10 cellular contexts compared by ENCODE assay signal in the genomic region with DNA sequence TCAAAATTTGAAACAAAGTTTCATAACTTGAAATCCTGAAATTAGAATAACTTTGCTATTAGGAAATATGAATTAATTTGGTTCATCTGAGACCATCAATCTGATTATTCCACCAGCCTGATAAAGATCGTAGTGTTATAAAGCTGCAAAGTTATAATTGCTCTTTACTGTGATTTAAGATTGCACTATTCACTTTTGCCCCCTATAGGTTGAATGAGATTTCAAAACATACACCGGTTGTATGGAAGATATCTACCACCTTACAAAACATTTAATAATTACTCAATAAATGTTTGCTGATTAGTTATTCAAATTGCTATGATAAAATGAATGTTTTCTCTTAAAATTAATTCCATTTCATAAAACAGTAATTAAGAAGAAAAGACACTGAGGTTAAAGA. TPM values are rescaled to one million over a fixed set of nuclear protein-coding genes. Genes with fewer than 3 reads are reported as not detected.
A peak's percentile ranks its signal among the peaks of the same experiment; 100 is the strongest.
DNase-seq lines count a peak whose midpoint lies in the region; FAIRE-seq and TF ChIP-seq lines count a peak whose summit lies in the region.
"Had no signal": no experiment of that assay in that cellular context is flagged by ENCODE, and none has a peak within 500 bp of the region (broad histone marks: within the 10 kb centered on the region; RNA-seq: fewer than 3 reads in every experiment).

No MANE protein-coding gene starts in this region.

- H3K9ac ChIP-seq in endodermal cell (ENCODE audit: extremely low read depth, low read length, poor library complexity, severe bottlenecking) = no peak overlapping the region

- H3K4me2 ChIP-seq in OCI-LY7 (ENCODE audit: low read length) = no peak overlapping the region

- peak; percentile 75 for FAIRE-seq in H54 (lab: Jason Lieb, UNC)
- no peak for FAIRE-seq in frontal cortex (lab: Jason Lieb, UNC)

- H3K4me3 ChIP-seq in OCI-LY7 (ENCODE audit: low read depth, low read length, poor library complexity, severe bottlenecking) = no peak overlapping the region
- H3K4me3 ChIP-seq in endodermal cell (ENCODE audit: low read length) = no peak overlapping the region
- H3K4me3 ChIP-seq in prostate gland = no peak overlapping the region
- H3K4me3 ChIP-seq in MG63 = no peak overlapping the region
- H3K4me3 ChIP-seq: coronary artery had no signal

- H3K27ac ChIP-seq in OCI-LY7 (ENCODE audit: low read depth, low read length, poor library complexity, severe bottlenecking) (no peak overlapping the region), endodermal cell (ENCODE audit: low read depth, low read length) (no peak overlapping the region), prostate gland (no peak overlapping the region)
- H3K27ac ChIP-seq: coronary artery had no signal

- POLR2A ChIA-PET in OCI-LY7 (lab: Charles Lee) = interaction anchor here (0.6 to 1.5 kb wide), 2 partner anchors 293 to 388 kb away, joined by 5 read pairs; no protein-coding TSS in a partner anchor

- peaks cover 16% of the 10 kb centered on the region for H3K36me3 Mint-ChIP-seq in endodermal cell (ENCODE audit: low read depth)

- H3K36me3 ChIP-seq in OCI-LY7 (ENCODE audit: insufficient read depth, low read length) (peaks cover 34% of the 10 kb centered on the region), endodermal cell (ENCODE audit: control insufficient read depth, insufficient read depth, low read length) (peaks cover 42% of the 10 kb centered on the region), prostate gland (no peaks in the 10 kb centered on the region), MG63 (peaks cover 40% of the 10 kb centered on the region)

- no TSS peak for BruUV-seq in OCI-LY7 (replicated peaks; lab: Mats Ljungman, UMichigan)

- DNase-seq in H54 (ENCODE audit: insufficient read length, low spot score) = no peak
- no peak for DNase-seq in OCI-LY7 (ENCODE audit: low spot score)
- DNase-seq in endodermal cell = no peak
- DNase-seq in prostate gland (ENCODE audit: low spot score) = no peak
- DNase-seq in MG63 = no peak
- no peak for DNase-seq in OCI-M1 (lab: John Stamatoyannopoulos, UW)
- DNase-seq in frontal cortex (ENCODE audit: low spot score in 2 of 2) = no peak
- DNase-seq: activated T-cell treated with anti-CD3 and anti-CD28 coated beads, Interleukin-2, amount 50 U/mL, for 72 hours; NCI-H524 treated with DMSO at 0.1 percent for 48 hours had no signal

- no peaks in the 10 kb centered on the region for H3K4me1 Mint-ChIP-seq in endodermal cell

- H3K27ac Mint-ChIP-seq in endodermal cell = no peak overlapping the region
- H3K27ac Mint-ChIP-seq: activated T-cell treated with anti-CD3 and anti-CD28 coated beads, Interleukin-2, amount 50 U/mL, for 72 hours had no signal

- WGBS in endodermal cell (ENCODE audit: insufficient coverage in 1 of 2, insufficient read length in 1 of 2), 2 experiments = 66% methylated on average over 2 of the region's 2 CpGs; no CpG with 5 or more reads in 1 of the 2 experiments
- 9% methylated on average over 2 of the region's 2 CpGs for WGBS in prostate gland

- no peaks in the 10 kb centered on the region for H3K79me2 ChIP-seq in OCI-LY7 (ENCODE audit: insufficient read depth, low read depth, low read length)

- H3K4me1 ChIP-seq in OCI-LY7 (ENCODE audit: insufficient read depth, low read length, poor library complexity, severe bottlenecking) = no peaks in the 10 kb centered on the region
- no peaks in the 10 kb centered on the region for H3K4me1 ChIP-seq in endodermal cell (ENCODE audit: control insufficient read depth, insufficient read depth, low read length)
- H3K4me1 ChIP-seq in prostate gland (replicated peaks) = no peaks in the 10 kb centered on the region

- no peak overlapping the region for H3K4me3 Mint-ChIP-seq in endodermal cell
- H3K4me3 Mint-ChIP-seq: activated T-cell treated with anti-CD3 and anti-CD28 coated beads, Interleukin-2, amount 50 U/mL, for 72 hours had no signal

- TF ChIP-seq CTCF in OCI-LY7 (conservative IDR thresholded peaks at IDR 0.05; ENCODE audit: low read length) (0 out of 2 replicates have a peak, but pooled peaks have one; percentile 43), endodermal cell (conservative IDR thresholded peaks at IDR 0.05) (peak; percentile 73), prostate gland (IDR thresholded peaks at IDR 0.05) (peak in 3 of 4 experiments; percentile 39 to 74 (median 70))

- CTCF ChIA-PET in OCI-LY7 (lab: Charles Lee; ENCODE audit: unreplicated experiment) = no interaction called here

- TF ChIP-seq POLR2A in H54 (IDR thresholded peaks at IDR 0.05; ENCODE audit: low read depth, low read length) = no peak
- TF ChIP-seq POLR2A in prostate gland (IDR thresholded peaks at IDR 0.05) = no peak

- H4K20me1 ChIP-seq in OCI-LY7 (ENCODE audit: insufficient read depth, low read length) = no peaks in the 10 kb centered on the region

- H3K27me3 ChIP-seq in endodermal cell (ENCODE audit: control insufficient read depth, insufficient read depth, low read length, poor library complexity, severe bottlenecking) (no peaks in the 10 kb centered on the region), prostate gland (replicated peaks; ENCODE audit: insufficient read depth) (no peaks in the 10 kb centered on the region), MG63 (no peaks in the 10 kb centered on the region)

- H3K27me3 Mint-ChIP-seq in endodermal cell (ENCODE audit: insufficient read depth) = no peaks in the 10 kb centered on the region

- intact Hi-C loops in OCI-LY7 (cut with micrococcal nuclease; ENCODE audit: unreplicated experiment) (no loop called here), prostate gland (cut with DNase I) (loop anchor here (2.0 to 10.0 kb wide), 2 partner anchors 303 to 535 kb away; partner anchors contain the start of gene ABTB2)

- no peaks in the 10 kb centered on the region for H3K9me3 Mint-ChIP-seq in endodermal cell
- H3K9me3 Mint-ChIP-seq: activated T-cell treated with anti-CD3 and anti-CD28 coated beads, Interleukin-2, amount 50 U/mL, for 72 hours had no signal

- no peak overlapping the region for H2AFZ ChIP-seq in OCI-LY7 (ENCODE audit: low read length)

- H3K9me2 ChIP-seq in OCI-LY7 (ENCODE audit: insufficient read depth, low read length) = no peaks in the 10 kb centered on the region

- H3K9me3 ChIP-seq in OCI-LY7 (ENCODE audit: low read length) (no peaks in the 10 kb centered on the region), endodermal cell (ENCODE audit: control insufficient read depth, low read length) (peaks cover 3% of the 10 kb centered on the region), prostate gland (no peaks in the 10 kb centered on the region), MG63 (no peaks in the 10 kb centered on the region)

RNA-seq across cellular contexts. Expression of gene APIP, which starts 26.1 kb away (rescaled TPM):
- total RNA-seq in OCI-LY7 (2014; rRNA removed; shearing (Covaris generic)) = 40.7 and 56.7 TPM in 2 replicates
- 66.2 and 66.3 TPM in 2 replicates for total RNA-seq in OCI-LY7 (2022)
- 10 to 100 TPM; 31.8 to 46.2 TPM for total RNA-seq in endodermal cell
- polyA plus RNA-seq in endodermal cell (2013, experiment 1 of 2) = 30.9 TPM
- polyA plus RNA-seq in endodermal cell (2013, experiment 2 of 2) = 27.4 TPM
- total RNA-seq in prostate gland = 10 to 100 TPM; 23.9 to 33.1 TPM
- 84.2 and 193 TPM in 2 replicates for total RNA-seq in MG63 (2014; rRNA removed; shearing (Covaris generic); ENCODE audit: low replicate concordance)
- total RNA-seq in frontal cortex = 37.9 TPM

RNA-seq across cellular contexts. Expression of gene PDHX, which starts 26.3 kb away (rescaled TPM):
- 18.0 and 19.6 TPM in 2 replicates for total RNA-seq in OCI-LY7 (2014; rRNA removed; shearing (Covaris generic))
- 43.4 and 50.9 TPM in 2 replicates for total RNA-seq in OCI-LY7 (2022)
- total RNA-seq in endodermal cell = 10 to 100 TPM; 42.0 to 48.6 TPM
- polyA plus RNA-seq in endodermal cell (2013, experiment 1 of 2) = 25.1 TPM
- polyA plus RNA-seq in endodermal cell (2013, experiment 2 of 2) = 25.5 TPM
- 10 to 100 TPM; 29.1 to 45.2 TPM for total RNA-seq in prostate gland
- total RNA-seq in MG63 (2014; rRNA removed; shearing (Covaris generic); ENCODE audit: low replicate concordance) = 64.3 and 88.0 TPM in 2 replicates
- total RNA-seq in frontal cortex = 46.1 TPM
